Comparison of ENCODE assay signal across 1 cellular context in the genomic region with DNA sequence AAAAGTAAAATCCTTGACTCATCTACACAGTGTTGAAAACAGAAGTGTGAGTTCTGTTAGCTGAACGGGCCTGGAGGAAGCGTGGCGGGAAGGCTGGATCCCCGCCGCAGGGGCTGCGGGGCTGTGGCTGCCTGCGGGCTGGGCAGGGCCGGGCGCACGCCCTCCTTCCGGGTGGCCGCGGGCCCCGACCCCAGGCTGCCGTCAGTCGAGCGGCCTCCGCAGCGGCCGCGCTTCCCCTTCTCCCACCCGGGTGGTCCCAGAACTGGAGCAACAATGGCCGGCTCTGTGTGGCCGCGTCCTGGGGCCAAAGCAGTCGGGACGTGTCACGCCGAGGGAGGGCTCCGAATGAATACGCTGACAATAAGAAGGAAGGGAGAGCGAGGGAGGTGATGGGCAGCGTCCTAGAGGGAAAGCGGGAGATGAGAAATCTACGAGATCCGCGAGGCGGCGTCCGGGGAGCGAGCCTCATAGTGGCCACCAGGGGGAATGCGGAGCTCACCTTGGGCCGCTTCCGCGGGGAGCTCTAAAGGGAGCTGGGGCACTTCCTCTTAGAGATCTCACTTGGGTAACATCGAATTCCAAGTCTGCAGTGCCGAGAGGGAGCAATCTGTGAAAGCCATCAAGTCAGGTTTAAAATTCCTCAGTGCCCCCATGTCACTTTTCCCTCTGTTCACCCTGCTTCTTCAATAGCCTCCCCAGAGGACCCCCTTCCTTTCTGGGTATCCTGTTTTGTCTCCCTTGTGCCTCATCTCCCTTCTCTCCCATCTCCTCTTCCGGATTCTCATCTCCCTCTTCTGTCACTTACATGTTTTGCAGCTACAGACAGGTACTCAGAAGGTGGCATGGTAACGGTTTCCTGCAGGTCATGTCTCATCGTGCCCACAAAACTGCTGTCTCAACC.
TF ChIP-seq lines count a peak whose summit lies in the region.

No MANE protein-coding gene starts in this region.

TF ChIP-seq in WTC11, 78 proteins besides CTCF, POLR2A, EP300 and RAD21 (continued from another document and continues in another):
- TF ChIP-seq, protein P1, sequence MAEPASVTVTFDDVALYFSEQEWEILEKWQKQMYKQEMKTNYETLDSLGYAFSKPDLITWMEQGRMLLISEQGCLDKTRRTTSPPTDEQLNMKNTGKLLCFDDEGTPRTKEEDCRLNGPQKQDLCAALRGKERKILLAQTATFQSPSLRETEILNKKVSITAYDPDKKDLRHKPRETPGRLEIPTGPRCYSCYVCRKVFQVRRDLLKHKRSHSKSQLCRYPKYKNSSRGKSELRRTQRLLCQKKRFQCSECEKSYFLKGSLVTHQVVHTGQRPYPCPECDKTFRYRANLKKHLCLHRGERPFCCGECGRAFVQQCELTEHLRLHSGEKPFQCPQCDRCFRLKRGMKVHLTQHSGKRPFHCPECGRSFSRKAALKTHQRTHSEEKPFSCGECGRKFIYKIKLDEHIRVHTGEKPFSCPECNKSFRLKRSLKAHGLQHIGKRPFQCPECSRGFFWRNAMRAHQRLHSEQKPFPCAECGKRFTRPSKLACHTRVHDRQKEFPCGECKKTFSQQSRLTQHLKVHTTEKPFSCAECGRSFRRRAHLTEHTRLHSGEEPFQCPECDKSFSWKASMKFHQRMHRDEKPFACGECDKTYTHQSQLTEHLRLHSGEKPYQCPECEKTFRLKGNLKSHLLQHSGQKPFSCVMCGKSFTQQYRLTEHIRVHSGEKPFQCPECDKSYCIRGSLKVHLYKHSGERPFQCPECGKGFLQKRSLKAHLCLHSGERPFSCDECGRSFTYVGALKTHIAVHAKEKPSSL (CRISPR knock-in tag; conservative IDR thresholded peaks at IDR 0.05), result no peak
- no peak for TF ChIP-seq CREB1 (CRISPR knock-in tag; IDR thresholded peaks at IDR 0.05)
- TF ChIP-seq, protein P2, sequence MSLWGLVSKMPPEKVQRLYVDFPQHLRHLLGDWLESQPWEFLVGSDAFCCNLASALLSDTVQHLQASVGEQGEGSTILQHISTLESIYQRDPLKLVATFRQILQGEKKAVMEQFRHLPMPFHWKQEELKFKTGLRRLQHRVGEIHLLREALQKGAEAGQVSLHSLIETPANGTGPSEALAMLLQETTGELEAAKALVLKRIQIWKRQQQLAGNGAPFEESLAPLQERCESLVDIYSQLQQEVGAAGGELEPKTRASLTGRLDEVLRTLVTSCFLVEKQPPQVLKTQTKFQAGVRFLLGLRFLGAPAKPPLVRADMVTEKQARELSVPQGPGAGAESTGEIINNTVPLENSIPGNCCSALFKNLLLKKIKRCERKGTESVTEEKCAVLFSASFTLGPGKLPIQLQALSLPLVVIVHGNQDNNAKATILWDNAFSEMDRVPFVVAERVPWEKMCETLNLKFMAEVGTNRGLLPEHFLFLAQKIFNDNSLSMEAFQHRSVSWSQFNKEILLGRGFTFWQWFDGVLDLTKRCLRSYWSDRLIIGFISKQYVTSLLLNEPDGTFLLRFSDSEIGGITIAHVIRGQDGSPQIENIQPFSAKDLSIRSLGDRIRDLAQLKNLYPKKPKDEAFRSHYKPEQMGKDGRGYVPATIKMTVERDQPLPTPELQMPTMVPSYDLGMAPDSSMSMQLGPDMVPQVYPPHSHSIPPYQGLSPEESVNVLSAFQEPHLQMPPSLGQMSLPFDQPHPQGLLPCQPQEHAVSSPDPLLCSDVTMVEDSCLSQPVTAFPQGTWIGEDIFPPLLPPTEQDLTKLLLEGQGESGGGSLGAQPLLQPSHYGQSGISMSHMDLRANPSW (CRISPR knock-in tag; conservative IDR thresholded peaks at IDR 0.05; ENCODE audit: low read depth), result no peak
- TF ChIP-seq, protein P3, sequence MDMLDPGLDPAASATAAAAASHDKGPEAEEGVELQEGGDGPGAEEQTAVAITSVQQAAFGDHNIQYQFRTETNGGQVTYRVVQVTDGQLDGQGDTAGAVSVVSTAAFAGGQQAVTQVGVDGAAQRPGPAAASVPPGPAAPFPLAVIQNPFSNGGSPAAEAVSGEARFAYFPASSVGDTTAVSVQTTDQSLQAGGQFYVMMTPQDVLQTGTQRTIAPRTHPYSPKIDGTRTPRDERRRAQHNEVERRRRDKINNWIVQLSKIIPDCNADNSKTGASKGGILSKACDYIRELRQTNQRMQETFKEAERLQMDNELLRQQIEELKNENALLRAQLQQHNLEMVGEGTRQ (CRISPR knock-in tag; IDR thresholded peaks at IDR 0.05), result no peak
- no peak for TF ChIP-seq SOX15 (CRISPR knock-in tag; IDR thresholded peaks at IDR 0.05)
- TF ChIP-seq, protein P4, sequence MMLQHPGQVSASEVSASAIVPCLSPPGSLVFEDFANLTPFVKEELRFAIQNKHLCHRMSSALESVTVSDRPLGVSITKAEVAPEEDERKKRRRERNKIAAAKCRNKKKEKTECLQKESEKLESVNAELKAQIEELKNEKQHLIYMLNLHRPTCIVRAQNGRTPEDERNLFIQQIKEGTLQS (CRISPR knock-in tag; conservative IDR thresholded peaks at IDR 0.05), result no peak
- no peak for TF ChIP-seq CREM (CRISPR knock-in tag; IDR thresholded peaks at IDR 0.05)
- no peak for TF ChIP-seq JAZF1 (CRISPR knock-in tag; IDR thresholded peaks at IDR 0.05)
- TF ChIP-seq, protein P5, sequence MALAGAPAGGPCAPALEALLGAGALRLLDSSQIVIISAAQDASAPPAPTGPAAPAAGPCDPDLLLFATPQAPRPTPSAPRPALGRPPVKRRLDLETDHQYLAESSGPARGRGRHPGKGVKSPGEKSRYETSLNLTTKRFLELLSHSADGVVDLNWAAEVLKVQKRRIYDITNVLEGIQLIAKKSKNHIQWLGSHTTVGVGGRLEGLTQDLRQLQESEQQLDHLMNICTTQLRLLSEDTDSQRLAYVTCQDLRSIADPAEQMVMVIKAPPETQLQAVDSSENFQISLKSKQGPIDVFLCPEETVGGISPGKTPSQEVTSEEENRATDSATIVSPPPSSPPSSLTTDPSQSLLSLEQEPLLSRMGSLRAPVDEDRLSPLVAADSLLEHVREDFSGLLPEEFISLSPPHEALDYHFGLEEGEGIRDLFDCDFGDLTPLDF (CRISPR knock-in tag; IDR thresholded peaks at IDR 0.05), result no peak
- TF ChIP-seq, protein P6, sequence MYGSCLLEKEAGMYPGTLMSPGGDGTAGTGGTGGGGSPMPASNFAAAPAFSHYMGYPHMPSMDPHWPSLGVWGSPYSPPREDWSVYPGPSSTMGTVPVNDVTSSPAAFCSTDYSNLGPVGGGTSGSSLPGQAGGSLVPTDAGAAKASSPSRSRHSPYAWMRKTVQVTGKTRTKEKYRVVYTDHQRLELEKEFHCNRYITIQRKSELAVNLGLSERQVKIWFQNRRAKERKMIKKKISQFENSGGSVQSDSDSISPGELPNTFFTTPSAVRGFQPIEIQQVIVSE (CRISPR knock-in tag; IDR thresholded peaks at IDR 0.05; ENCODE audit: borderline replicate concordance), result no peak
- peak; percentile 23; the same call in 1 of the 2 replicates for TF ChIP-seq RELA (CRISPR knock-in tag; IDR thresholded peaks at IDR 0.05; ENCODE audit: borderline replicate concordance)
- TF ChIP-seq, protein P7, sequence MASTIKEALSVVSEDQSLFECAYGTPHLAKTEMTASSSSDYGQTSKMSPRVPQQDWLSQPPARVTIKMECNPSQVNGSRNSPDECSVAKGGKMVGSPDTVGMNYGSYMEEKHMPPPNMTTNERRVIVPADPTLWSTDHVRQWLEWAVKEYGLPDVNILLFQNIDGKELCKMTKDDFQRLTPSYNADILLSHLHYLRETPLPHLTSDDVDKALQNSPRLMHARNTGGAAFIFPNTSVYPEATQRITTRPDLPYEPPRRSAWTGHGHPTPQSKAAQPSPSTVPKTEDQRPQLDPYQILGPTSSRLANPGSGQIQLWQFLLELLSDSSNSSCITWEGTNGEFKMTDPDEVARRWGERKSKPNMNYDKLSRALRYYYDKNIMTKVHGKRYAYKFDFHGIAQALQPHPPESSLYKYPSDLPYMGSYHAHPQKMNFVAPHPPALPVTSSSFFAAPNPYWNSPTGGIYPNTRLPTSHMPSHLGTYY (CRISPR knock-in tag; IDR thresholded peaks at IDR 0.05), result no peak
- TF ChIP-seq ZNF671 (CRISPR knock-in tag; IDR thresholded peaks at IDR 0.05), result no peak
- TF ChIP-seq NFATC4 (CRISPR knock-in tag; IDR thresholded peaks at IDR 0.05), result no peak
- no peak for TF ChIP-seq ZNF232 (CRISPR knock-in tag; IDR thresholded peaks at IDR 0.05)
- TF ChIP-seq ZNF121 (CRISPR knock-in tag; IDR thresholded peaks at IDR 0.05), result no peak
- TF ChIP-seq FOXP1 (CRISPR knock-in tag; IDR thresholded peaks at IDR 0.05; ENCODE audit: borderline replicate concordance), result peak; percentile 37; the same call in 1 of the 2 replicates
- TF ChIP-seq TEAD1 (CRISPR knock-in tag; IDR thresholded peaks at IDR 0.05), result 0 out of 2 replicates have a peak, but pooled peaks have one; percentile 26
- TF ChIP-seq, protein P8, sequence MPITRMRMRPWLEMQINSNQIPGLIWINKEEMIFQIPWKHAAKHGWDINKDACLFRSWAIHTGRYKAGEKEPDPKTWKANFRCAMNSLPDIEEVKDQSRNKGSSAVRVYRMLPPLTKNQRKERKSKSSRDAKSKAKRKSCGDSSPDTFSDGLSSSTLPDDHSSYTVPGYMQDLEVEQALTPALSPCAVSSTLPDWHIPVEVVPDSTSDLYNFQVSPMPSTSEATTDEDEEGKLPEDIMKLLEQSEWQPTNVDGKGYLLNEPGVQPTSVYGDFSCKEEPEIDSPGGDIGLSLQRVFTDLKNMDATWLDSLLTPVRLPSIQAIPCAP (CRISPR knock-in tag; IDR thresholded peaks at IDR 0.05), result no peak
- no peak for TF ChIP-seq ZNF396 (CRISPR knock-in tag; IDR thresholded peaks at IDR 0.05; ENCODE audit: borderline replicate concordance)
- no peak for TF ChIP-seq ZNF317 (CRISPR knock-in tag; IDR thresholded peaks at IDR 0.05; ENCODE audit: borderline replicate concordance, low read depth)
- TF ChIP-seq FOXJ3 (CRISPR knock-in tag; IDR thresholded peaks at IDR 0.05; ENCODE audit: borderline replicate concordance), result no peak
- TF ChIP-seq, protein P9, sequence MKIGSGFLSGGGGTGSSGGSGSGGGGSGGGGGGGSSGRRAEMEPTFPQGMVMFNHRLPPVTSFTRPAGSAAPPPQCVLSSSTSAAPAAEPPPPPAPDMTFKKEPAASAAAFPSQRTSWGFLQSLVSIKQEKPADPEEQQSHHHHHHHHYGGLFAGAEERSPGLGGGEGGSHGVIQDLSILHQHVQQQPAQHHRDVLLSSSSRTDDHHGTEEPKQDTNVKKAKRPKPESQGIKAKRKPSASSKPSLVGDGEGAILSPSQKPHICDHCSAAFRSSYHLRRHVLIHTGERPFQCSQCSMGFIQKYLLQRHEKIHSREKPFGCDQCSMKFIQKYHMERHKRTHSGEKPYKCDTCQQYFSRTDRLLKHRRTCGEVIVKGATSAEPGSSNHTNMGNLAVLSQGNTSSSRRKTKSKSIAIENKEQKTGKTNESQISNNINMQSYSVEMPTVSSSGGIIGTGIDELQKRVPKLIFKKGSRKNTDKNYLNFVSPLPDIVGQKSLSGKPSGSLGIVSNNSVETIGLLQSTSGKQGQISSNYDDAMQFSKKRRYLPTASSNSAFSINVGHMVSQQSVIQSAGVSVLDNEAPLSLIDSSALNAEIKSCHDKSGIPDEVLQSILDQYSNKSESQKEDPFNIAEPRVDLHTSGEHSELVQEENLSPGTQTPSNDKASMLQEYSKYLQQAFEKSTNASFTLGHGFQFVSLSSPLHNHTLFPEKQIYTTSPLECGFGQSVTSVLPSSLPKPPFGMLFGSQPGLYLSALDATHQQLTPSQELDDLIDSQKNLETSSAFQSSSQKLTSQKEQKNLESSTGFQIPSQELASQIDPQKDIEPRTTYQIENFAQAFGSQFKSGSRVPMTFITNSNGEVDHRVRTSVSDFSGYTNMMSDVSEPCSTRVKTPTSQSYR (CRISPR knock-in tag; IDR thresholded peaks at IDR 0.05), result no peak
- TF ChIP-seq JUN (CRISPR knock-in tag; IDR thresholded peaks at IDR 0.05), result no peak
- TF ChIP-seq, protein P10, sequence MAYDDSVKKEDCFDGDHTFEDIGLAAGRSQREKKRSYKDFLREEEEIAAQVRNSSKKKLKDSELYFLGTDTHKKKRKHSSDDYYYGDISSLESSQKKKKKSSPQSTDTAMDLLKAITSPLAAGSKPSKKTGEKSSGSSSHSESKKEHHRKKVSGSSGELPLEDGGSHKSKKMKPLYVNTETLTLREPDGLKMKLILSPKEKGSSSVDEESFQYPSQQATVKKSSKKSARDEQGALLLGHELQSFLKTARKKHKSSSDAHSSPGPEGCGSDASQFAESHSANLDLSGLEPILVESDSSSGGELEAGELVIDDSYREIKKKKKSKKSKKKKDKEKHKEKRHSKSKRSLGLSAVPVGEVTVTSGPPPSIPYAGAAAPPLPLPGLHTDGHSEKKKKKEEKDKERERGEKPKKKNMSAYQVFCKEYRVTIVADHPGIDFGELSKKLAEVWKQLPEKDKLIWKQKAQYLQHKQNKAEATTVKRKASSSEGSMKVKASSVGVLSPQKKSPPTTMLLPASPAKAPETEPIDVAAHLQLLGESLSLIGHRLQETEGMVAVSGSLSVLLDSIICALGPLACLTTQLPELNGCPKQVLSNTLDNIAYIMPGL (CRISPR knock-in tag; IDR thresholded peaks at IDR 0.05), result peak; percentile 94
- no peak for TF ChIP-seq SP1 (CRISPR knock-in tag; conservative IDR thresholded peaks at IDR 0.05)
- no peak for TF ChIP-seq MYBL2 (CRISPR knock-in tag; IDR thresholded peaks at IDR 0.05)
- TF ChIP-seq HMGA2 (CRISPR knock-in tag; IDR thresholded peaks at IDR 0.05), result no peak
- TF ChIP-seq PRRX2 (CRISPR knock-in tag; IDR thresholded peaks at IDR 0.05), result no peak
- TF ChIP-seq, protein P11, sequence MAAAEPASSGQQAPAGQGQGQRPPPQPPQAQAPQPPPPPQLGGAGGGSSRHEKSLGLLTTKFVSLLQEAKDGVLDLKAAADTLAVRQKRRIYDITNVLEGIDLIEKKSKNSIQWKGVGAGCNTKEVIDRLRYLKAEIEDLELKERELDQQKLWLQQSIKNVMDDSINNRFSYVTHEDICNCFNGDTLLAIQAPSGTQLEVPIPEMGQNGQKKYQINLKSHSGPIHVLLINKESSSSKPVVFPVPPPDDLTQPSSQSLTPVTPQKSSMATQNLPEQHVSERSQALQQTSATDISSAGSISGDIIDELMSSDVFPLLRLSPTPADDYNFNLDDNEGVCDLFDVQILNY (CRISPR knock-in tag; IDR thresholded peaks at IDR 0.05), result 0 out of 2 replicates have a peak, but pooled peaks have one; percentile 23
- no peak for TF ChIP-seq KAT7 (CRISPR knock-in tag; IDR thresholded peaks at IDR 0.05; ENCODE audit: borderline replicate concordance)
- TF ChIP-seq, protein P12, sequence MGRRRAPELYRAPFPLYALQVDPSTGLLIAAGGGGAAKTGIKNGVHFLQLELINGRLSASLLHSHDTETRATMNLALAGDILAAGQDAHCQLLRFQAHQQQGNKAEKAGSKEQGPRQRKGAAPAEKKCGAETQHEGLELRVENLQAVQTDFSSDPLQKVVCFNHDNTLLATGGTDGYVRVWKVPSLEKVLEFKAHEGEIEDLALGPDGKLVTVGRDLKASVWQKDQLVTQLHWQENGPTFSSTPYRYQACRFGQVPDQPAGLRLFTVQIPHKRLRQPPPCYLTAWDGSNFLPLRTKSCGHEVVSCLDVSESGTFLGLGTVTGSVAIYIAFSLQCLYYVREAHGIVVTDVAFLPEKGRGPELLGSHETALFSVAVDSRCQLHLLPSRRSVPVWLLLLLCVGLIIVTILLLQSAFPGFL (CRISPR knock-in tag; IDR thresholded peaks at IDR 0.05; ENCODE audit: borderline replicate concordance), result no peak
- no peak for TF ChIP-seq ESRRA (CRISPR knock-in tag; IDR thresholded peaks at IDR 0.05; ENCODE audit: borderline replicate concordance)
- no peak for TF ChIP-seq TCF7 (CRISPR knock-in tag; IDR thresholded peaks at IDR 0.05; ENCODE audit: low read depth)
- no peak for TF ChIP-seq IRF2 (CRISPR knock-in tag; IDR thresholded peaks at IDR 0.05; ENCODE audit: borderline replicate concordance, low read depth)
- TF ChIP-seq GABPB1 (CRISPR knock-in tag; IDR thresholded peaks at IDR 0.05), result no peak
- TF ChIP-seq ZBTB21 (CRISPR knock-in tag; IDR thresholded peaks at IDR 0.05; ENCODE audit: borderline replicate concordance), result no peak
